In the genomic region with DNA sequence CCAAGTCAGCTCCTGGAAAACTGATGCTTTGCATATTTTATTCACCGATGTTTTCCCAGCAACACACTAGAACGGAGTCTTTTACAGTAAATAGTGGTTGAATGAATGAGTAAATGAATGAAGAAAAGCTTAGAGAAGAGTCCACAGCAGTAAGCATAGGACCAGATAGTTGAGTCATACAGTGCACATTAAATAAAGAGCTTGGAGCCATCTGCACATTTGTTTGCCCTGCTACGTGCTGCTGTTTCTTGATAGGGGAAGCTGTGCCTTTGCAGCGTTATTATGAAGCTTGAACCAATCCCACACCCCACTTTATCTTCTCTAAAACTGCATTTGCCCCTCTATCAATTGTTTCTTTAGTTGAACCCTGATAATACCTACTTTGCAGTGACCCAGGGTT, we compare ENCODE assay signal across 8 cellular contexts.
A peak's percentile ranks its signal among the peaks of the same experiment; 100 is the strongest.
DNase-seq lines count a peak whose midpoint lies in the region; ATAC-seq lines count a peak whose summit lies in the region.

No MANE protein-coding gene starts in this region.

- ATAC-seq in GM19452 (IDR thresholded peaks at IDR 0.05; ENCODE audit: unreplicated experiment) (no peak), GM21529 (IDR thresholded peaks at IDR 0.05; ENCODE audit: unreplicated experiment) (no peak)

- H3K4me3 ChIP-seq in HAP-1: peak overlapping the region; percentile 82

- H3K4me1 ChIP-seq in HAP-1: peaks cover 13% of the 10 kb centered on the region

- H3K9me3 ChIP-seq in HAP-1: no peaks in the 10 kb centered on the region

- H3K27me3 ChIP-seq in HAP-1 (ENCODE audit: low read depth): peaks cover 2% of the 10 kb centered on the region; the same call in 1 of the 2 replicates

- no peaks in the 10 kb centered on the region for H3K36me3 ChIP-seq in HAP-1 (replicated peaks)

- DNase-seq in ACHN (peak; percentile 3), HAP-1 (ENCODE audit: low spot score in 2 of 2) (no peak), amniotic epithelial cell (ENCODE audit: low read depth) (peak; percentile 26), medulla oblongata (ENCODE audit: extremely low spot score) (peak; percentile 27), cerebellar nuclear complex (lab: John Stamatoyannopoulos, UW) (no peak), NCI-H2081 (lab: John Stamatoyannopoulos, UW) (no peak)

- in situ Hi-C loops in ACHN (cut with HindIII; ENCODE audit: low pct_ligation_motif_present, low pct_unique_long_range_greater_than_20kb, low sequenced_read_pairs): no loop called here
- in situ Hi-C loops in HAP-1 (cut with MboI; ENCODE audit: low sequenced_read_pairs): no loop called here

Comparison
In these comparisons a context has a peak if more than half of its experiments do, and no peak if none do; other contexts are left out.
1. DNase-seq: peak in ACHN (single experiment), amniotic epithelial cell (single experiment) and medulla oblongata (single experiment); none in HAP-1 (0 of 2), cerebellar nuclear complex (0 of 2) and NCI-H2081 (0 of 2).